In genomic region chr18:58196881-58197872, GRCh38 we compare ENCODE assay signal across 13 cellular contexts.
DNase-seq lines count a peak whose midpoint lies in the region; ATAC-seq, FAIRE-seq and TF ChIP-seq lines count a peak whose summit lies in the region.
"Had no signal": no experiment of that assay in that cellular context is flagged by ENCODE, and none has a peak within 500 bp of the region (broad histone marks: within the 10 kb centered on the region; RNA-seq: fewer than 3 reads in every experiment).

No MANE protein-coding gene starts in this region.

- H3K4me3 ChIP-seq in GM23248 (no peak overlapping the region), iPS-18a (ENCODE audit: low read length) (peak overlapping the region; percentile 72), small intestine (ENCODE audit: low read depth in 1 of 2, low read length in 2 of 2) (no peak overlapping the region)

- no peak for FAIRE-seq in small intestine (lab: Jason Lieb, UNC)

- intact Hi-C loops in activated naive CD4-positive, alpha-beta T cell treated with anti-CD3 and anti-CD28 coated beads for 36 hours (cut with micrococcal nuclease), result loop anchor here (10.0 kb wide), 2 partner anchors 568 to 572 kb away; partner anchors contain the start of gene NARS1

- no peaks in the 10 kb centered on the region for H3K9me3 Mint-ChIP-seq in activated naive CD4-positive, alpha-beta T cell treated with anti-CD3 and anti-CD28 coated beads for 36 hours
- H3K9me3 Mint-ChIP-seq: activated naive CD4-positive, alpha-beta T cell treated with anti-CD3 and anti-CD28 coated beads, Interleukin-2, amount 50 U/mL, for 72 hours; immature natural killer cell had no signal

- H3K36me3 Mint-ChIP-seq in activated naive CD4-positive, alpha-beta T cell treated with anti-CD3 and anti-CD28 coated beads for 36 hours (ENCODE audit: low read depth), result no peaks in the 10 kb centered on the region
- H3K36me3 Mint-ChIP-seq: activated naive CD4-positive, alpha-beta T cell treated with anti-CD3 and anti-CD28 coated beads, Interleukin-2, amount 50 U/mL, for 72 hours; CD14-positive monocyte; immature natural killer cell had no signal

- H2AFZ ChIP-seq in GM23248, result no peak overlapping the region

- peak overlapping the region; percentile 58 for H3K4me2 ChIP-seq in GM23248 (ENCODE audit: unreplicated experiment)

- H3K4me1 ChIP-seq in GM23248 (ENCODE audit: insufficient read depth) (peaks cover 16% of the 10 kb centered on the region), iPS-18a (ENCODE audit: control insufficient read depth, low read depth, low read length) (peaks cover 51% of the 10 kb centered on the region), small intestine (ENCODE audit: control insufficient read depth in 2 of 2, insufficient read depth in 1 of 2, low read depth in 1 of 2, low read length in 1 of 2) (peaks cover 6 to 8% of the 10 kb centered on the region in 2 donors)

- no peaks in the 10 kb centered on the region for H3F3A ChIP-seq in GM23248 (ENCODE audit: insufficient read depth)

- no peak overlapping the region for H3K27ac Mint-ChIP-seq in activated naive CD4-positive, alpha-beta T cell treated with anti-CD3 and anti-CD28 coated beads for 36 hours
- H3K27ac Mint-ChIP-seq: CD14-positive monocyte, immature natural killer cell had no signal

- H3K27ac ChIP-seq in GM23248 (no peak overlapping the region), iPS-18a (ENCODE audit: low read length) (peak overlapping the region; percentile 38), small intestine (ENCODE audit: low read depth in 1 of 2, low read length in 1 of 2) (peak overlapping the region in 1 of 2 donors; percentile 56)
- H3K27ac ChIP-seq: RWPE1 had no signal

- no peak for TF ChIP-seq CTCF in GM13977 (IDR thresholded peaks at IDR 0.05; ENCODE audit: extremely low read depth, insufficient read depth, missing control alignments)

- no peaks in the 10 kb centered on the region for H4K20me1 ChIP-seq in GM23248 (ENCODE audit: insufficient read depth)

- CTCF ChIA-PET in activated naive CD4-positive, alpha-beta T cell treated with anti-CD3 and anti-CD28 coated beads for 36 hours (lab: Charles Lee), result no interaction called here

- peaks cover 16% of the 10 kb centered on the region for H3K4me1 Mint-ChIP-seq in activated naive CD4-positive, alpha-beta T cell treated with anti-CD3 and anti-CD28 coated beads for 36 hours (ENCODE audit: low read depth)

- H3K4me3 Mint-ChIP-seq in activated naive CD4-positive, alpha-beta T cell treated with anti-CD3 and anti-CD28 coated beads for 36 hours, result no peak overlapping the region
- H3K4me3 Mint-ChIP-seq: immature natural killer cell had no signal

- DNase-seq in GM23248 (no peak), NCI-H526 treated with DMSO at 0.1 percent for 48 hours (lab: John Stamatoyannopoulos, UW) (peak; percentile 49), small intestine (peak; percentile 74), NCI-H524 treated with DMSO at 0.1 percent for 48 hours (lab: John Stamatoyannopoulos, UW) (no peak), GM13977 (ENCODE audit: low spot score) (no peak)
- DNase-seq in activated naive CD4-positive, alpha-beta T cell treated with anti-CD3 and anti-CD28 coated beads for 36 hours, result no peak
- DNase-seq: immature natural killer cell, retina had no signal

- H3K36me3 ChIP-seq in GM23248 (ENCODE audit: low read depth) (no peaks in the 10 kb centered on the region), iPS-18a (ENCODE audit: control insufficient read depth, low read depth, low read length) (no peaks in the 10 kb centered on the region), small intestine (ENCODE audit: control insufficient read depth in 2 of 2, insufficient read depth in 2 of 2, low read length in 2 of 2) (no peaks in the 10 kb centered on the region)

- no peak for ATAC-seq in GM21447 (IDR thresholded peaks at IDR 0.05; ENCODE audit: unreplicated experiment)
- ATAC-seq: activated naive CD4-positive, alpha-beta T cell treated with anti-CD3 and anti-CD28 coated beads, Interleukin-2, amount 50 U/mL, for 72 hours had no signal

- no peaks in the 10 kb centered on the region for H3K79me2 ChIP-seq in GM23248 (ENCODE audit: insufficient read depth)

- H3K9me3 ChIP-seq in GM23248 (ENCODE audit: low read depth), result no peaks in the 10 kb centered on the region
- no peaks in the 10 kb centered on the region for H3K9me3 ChIP-seq in iPS-18a (ENCODE audit: control insufficient read depth, low read depth, low read length)
- H3K9me3 ChIP-seq in small intestine (ENCODE audit: control insufficient read depth, low read depth), result no peaks in the 10 kb centered on the region

- no peaks in the 10 kb centered on the region for H3K27me3 ChIP-seq in GM23248 (replicated peaks; ENCODE audit: insufficient read depth)
- no peaks in the 10 kb centered on the region for H3K27me3 ChIP-seq in iPS-18a (ENCODE audit: control insufficient read depth, insufficient read depth, low read length)
- no peaks in the 10 kb centered on the region for H3K27me3 ChIP-seq in small intestine (ENCODE audit: control insufficient read depth in 2 of 2, insufficient read depth in 2 of 2, low read length in 2 of 2)

- no peaks in the 10 kb centered on the region for H3K9me2 ChIP-seq in GM23248 (ENCODE audit: insufficient read depth)

- in situ Hi-C loops in GM23248 (cut with MboI) (no loop called here), GM13977 (cut with MboI; ENCODE audit: low pct_unique_long_range_greater_than_20kb, low sequenced_read_pairs, unreplicated experiment) (no loop called here)

- 95 to 96% methylated on average over 19 of the region's 19 CpGs for WGBS in GM23248 (ENCODE audit: low coverage in 1 of 2, low lambda C conversion rate in 2 of 2, missing lambda C conversion rate in 2 of 2), 2 experiments
- WGBS in small intestine, 3 donors, result 18 to 67% (median 32%) methylated on average over 19 of the region's 19 CpGs

- H3K27me3 Mint-ChIP-seq in activated naive CD4-positive, alpha-beta T cell treated with anti-CD3 and anti-CD28 coated beads for 36 hours (ENCODE audit: low read depth), result no peaks in the 10 kb centered on the region

- H3K9ac ChIP-seq in GM23248 (no peak overlapping the region), iPS-18a (ENCODE audit: low read length) (no peak overlapping the region)

Comparison
In these comparisons a context has a peak if more than half of its experiments do, and no peak if none do; other contexts are left out.
1. DNase-seq: peak in NCI-H526 treated with DMSO at 0.1 percent for 48 hours (single experiment) and small intestine (single experiment); none in GM23248 (single experiment), NCI-H524 treated with DMSO at 0.1 percent for 48 hours (single experiment), activated naive CD4-positive, alpha-beta T cell treated with anti-CD3 and anti-CD28 coated beads for 36 hours (single experiment) and GM13977 (single experiment).